ENCODE assay signal across 1 cellular context in the genomic region with DNA sequence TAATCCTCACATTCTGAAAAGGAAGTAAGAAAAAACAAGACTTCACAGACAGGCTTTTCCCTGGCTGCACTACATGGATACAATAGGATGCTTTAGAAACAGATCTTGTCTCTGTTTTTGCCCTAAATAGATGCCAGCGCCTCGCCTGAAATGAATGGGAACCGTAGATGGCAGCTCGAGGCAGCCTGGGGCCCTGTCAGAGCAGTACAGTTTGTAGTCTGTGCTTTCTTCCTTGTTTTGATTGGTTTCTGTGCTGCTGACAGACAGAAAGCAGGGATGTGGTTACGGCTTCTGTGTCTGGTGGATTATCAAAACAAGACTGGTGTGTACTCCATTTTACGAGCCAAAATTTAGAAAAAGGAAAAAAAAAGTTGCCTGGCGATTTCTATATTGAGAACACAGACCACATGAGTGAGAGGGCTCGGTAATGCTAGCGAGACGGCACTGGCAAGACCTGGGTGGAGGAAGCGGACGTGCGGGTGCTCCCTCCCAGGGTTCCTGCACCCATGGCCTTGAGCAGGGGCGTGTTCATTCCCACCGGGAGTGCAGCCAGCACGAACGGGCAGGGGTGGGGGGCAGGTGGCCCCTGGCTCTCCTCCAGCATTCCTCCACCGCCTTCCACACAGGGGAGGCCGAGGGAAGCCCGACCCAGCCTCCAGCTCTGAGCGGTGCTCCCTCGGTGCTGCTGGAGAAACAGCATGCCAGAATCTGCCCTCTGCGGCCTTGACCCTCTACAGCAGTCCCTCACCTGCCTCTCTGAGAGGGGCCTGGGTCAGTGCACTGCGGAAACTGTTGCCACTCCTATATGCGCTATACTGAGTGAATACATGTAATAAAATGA.
TF ChIP-seq lines count a peak whose summit lies in the region.

No MANE protein-coding gene starts in this region.

TF ChIP-seq in HepG2, 621 proteins besides CTCF, POLR2A, EP300 and RAD21 (continued from another document and continues in another):
- TF ChIP-seq, protein P1, sequence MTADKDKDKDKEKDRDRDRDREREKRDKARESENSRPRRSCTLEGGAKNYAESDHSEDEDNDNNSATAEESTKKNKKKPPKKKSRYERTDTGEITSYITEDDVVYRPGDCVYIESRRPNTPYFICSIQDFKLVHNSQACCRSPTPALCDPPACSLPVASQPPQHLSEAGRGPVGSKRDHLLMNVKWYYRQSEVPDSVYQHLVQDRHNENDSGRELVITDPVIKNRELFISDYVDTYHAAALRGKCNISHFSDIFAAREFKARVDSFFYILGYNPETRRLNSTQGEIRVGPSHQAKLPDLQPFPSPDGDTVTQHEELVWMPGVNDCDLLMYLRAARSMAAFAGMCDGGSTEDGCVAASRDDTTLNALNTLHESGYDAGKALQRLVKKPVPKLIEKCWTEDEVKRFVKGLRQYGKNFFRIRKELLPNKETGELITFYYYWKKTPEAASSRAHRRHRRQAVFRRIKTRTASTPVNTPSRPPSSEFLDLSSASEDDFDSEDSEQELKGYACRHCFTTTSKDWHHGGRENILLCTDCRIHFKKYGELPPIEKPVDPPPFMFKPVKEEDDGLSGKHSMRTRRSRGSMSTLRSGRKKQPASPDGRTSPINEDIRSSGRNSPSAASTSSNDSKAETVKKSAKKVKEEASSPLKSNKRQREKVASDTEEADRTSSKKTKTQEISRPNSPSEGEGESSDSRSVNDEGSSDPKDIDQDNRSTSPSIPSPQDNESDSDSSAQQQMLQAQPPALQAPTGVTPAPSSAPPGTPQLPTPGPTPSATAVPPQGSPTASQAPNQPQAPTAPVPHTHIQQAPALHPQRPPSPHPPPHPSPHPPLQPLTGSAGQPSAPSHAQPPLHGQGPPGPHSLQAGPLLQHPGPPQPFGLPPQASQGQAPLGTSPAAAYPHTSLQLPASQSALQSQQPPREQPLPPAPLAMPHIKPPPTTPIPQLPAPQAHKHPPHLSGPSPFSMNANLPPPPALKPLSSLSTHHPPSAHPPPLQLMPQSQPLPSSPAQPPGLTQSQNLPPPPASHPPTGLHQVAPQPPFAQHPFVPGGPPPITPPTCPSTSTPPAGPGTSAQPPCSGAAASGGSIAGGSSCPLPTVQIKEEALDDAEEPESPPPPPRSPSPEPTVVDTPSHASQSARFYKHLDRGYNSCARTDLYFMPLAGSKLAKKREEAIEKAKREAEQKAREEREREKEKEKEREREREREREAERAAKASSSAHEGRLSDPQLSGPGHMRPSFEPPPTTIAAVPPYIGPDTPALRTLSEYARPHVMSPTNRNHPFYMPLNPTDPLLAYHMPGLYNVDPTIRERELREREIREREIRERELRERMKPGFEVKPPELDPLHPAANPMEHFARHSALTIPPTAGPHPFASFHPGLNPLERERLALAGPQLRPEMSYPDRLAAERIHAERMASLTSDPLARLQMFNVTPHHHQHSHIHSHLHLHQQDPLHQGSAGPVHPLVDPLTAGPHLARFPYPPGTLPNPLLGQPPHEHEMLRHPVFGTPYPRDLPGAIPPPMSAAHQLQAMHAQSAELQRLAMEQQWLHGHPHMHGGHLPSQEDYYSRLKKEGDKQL (CRISPR knock-in tag; IDR thresholded peaks at IDR 0.05; ENCODE audit: low read depth): no peak
- no peak for TF ChIP-seq ZNF501 (CRISPR knock-in tag; IDR thresholded peaks at IDR 0.05)
- peak; percentile 81 for TF ChIP-seq CBX1 (IDR thresholded peaks at IDR 0.05; ENCODE audit: low read depth)
- TF ChIP-seq, protein P2, sequence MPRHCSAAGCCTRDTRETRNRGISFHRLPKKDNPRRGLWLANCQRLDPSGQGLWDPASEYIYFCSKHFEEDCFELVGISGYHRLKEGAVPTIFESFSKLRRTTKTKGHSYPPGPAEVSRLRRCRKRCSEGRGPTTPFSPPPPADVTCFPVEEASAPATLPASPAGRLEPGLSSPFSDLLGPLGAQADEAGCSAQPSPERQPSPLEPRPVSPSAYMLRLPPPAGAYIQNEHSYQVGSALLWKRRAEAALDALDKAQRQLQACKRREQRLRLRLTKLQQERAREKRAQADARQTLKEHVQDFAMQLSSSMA (CRISPR knock-in tag; IDR thresholded peaks at IDR 0.05): no peak
- TF ChIP-seq, protein P3, sequence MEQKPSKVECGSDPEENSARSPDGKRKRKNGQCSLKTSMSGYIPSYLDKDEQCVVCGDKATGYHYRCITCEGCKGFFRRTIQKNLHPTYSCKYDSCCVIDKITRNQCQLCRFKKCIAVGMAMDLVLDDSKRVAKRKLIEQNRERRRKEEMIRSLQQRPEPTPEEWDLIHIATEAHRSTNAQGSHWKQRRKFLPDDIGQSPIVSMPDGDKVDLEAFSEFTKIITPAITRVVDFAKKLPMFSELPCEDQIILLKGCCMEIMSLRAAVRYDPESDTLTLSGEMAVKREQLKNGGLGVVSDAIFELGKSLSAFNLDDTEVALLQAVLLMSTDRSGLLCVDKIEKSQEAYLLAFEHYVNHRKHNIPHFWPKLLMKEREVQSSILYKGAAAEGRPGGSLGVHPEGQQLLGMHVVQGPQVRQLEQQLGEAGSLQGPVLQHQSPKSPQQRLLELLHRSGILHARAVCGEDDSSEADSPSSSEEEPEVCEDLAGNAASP (CRISPR knock-in tag; IDR thresholded peaks at IDR 0.05; ENCODE audit: borderline replicate concordance): 0 out of 2 replicates have a peak, but pooled peaks have one; percentile 47
- TF ChIP-seq HOXA9 (CRISPR knock-in tag; IDR thresholded peaks at IDR 0.05; ENCODE audit: borderline replicate concordance): no peak
- TF ChIP-seq SRSF9 (IDR thresholded peaks at IDR 0.05; ENCODE audit: borderline replicate concordance, insufficient read depth, low read depth, low read length, poor library complexity, severe bottlenecking): no peak
- TF ChIP-seq, protein P4, sequence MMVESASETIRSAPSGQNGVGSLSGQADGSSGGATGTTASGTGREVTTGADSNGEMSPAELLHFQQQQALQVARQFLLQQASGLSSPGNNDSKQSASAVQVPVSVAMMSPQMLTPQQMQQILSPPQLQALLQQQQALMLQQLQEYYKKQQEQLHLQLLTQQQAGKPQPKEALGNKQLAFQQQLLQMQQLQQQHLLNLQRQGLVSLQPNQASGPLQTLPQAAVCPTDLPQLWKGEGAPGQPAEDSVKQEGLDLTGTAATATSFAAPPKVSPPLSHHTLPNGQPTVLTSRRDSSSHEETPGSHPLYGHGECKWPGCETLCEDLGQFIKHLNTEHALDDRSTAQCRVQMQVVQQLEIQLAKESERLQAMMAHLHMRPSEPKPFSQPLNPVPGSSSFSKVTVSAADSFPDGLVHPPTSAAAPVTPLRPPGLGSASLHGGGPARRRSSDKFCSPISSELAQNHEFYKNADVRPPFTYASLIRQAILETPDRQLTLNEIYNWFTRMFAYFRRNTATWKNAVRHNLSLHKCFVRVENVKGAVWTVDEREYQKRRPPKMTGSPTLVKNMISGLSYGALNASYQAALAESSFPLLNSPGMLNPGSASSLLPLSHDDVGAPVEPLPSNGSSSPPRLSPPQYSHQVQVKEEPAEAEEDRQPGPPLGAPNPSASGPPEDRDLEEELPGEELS (CRISPR knock-in tag; IDR thresholded peaks at IDR 0.05): peak; percentile 58
- TF ChIP-seq ZSCAN29 (CRISPR knock-in tag; conservative IDR thresholded peaks at IDR 0.05): no peak
- no peak for TF ChIP-seq ZNF570 (CRISPR knock-in tag; IDR thresholded peaks at IDR 0.05; ENCODE audit: borderline replicate concordance)
- no peak for TF ChIP-seq NPAS2 (CRISPR knock-in tag; IDR thresholded peaks at IDR 0.05; ENCODE audit: borderline replicate concordance)
- TF ChIP-seq ZNF24 (IDR thresholded peaks at IDR 0.05): no peak
- TF ChIP-seq, protein P5, sequence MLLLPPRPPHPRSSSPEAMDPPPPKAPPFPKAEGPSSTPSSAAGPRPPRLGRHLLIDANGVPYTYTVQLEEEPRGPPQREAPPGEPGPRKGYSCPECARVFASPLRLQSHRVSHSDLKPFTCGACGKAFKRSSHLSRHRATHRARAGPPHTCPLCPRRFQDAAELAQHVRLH (CRISPR knock-in tag; IDR thresholded peaks at IDR 0.05; ENCODE audit: borderline replicate concordance, low read depth): 0 out of 2 replicates have a peak, but pooled peaks have one; percentile 43
- TF ChIP-seq TGIF2 (CRISPR knock-in tag; IDR thresholded peaks at IDR 0.05): peak; percentile 30; the same call in 1 of the 2 replicates
- no peak for TF ChIP-seq ZNF274 (CRISPR knock-in tag; IDR thresholded peaks at IDR 0.05)
- no peak for TF ChIP-seq DMAP1 (CRISPR knock-in tag; IDR thresholded peaks at IDR 0.05)
- TF ChIP-seq SMARCC2 (IDR thresholded peaks at IDR 0.05): no peak
- TF ChIP-seq ZNF350 (CRISPR knock-in tag; IDR thresholded peaks at IDR 0.05; ENCODE audit: borderline replicate concordance, low read depth): no peak
- TF ChIP-seq, protein P6, sequence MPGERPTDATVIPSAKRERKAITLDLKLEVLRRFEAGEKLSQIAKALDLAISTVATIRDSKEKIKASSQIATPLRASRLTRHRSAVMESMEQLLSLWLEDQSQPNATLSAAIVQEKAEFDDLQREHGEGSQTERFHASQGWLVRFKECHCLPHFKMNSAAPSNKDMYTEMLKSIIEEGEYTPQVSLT (CRISPR knock-in tag; IDR thresholded peaks at IDR 0.05; ENCODE audit: borderline replicate concordance, low read depth): no peak
- TF ChIP-seq, protein P7, sequence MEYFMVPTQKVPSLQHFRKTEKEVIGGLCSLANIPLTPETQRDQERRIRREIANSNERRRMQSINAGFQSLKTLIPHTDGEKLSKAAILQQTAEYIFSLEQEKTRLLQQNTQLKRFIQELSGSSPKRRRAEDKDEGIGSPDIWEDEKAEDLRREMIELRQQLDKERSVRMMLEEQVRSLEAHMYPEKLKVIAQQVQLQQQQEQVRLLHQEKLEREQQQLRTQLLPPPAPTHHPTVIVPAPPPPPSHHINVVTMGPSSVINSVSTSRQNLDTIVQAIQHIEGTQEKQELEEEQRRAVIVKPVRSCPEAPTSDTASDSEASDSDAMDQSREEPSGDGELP (IDR thresholded peaks at IDR 0.05; ENCODE audit: borderline replicate concordance, low read depth): peak; percentile 54; the same call in 1 of the 2 replicates
- TF ChIP-seq TEAD2 (CRISPR knock-in tag; IDR thresholded peaks at IDR 0.05): no peak
- no peak for TF ChIP-seq ZNF674 (CRISPR knock-in tag; IDR thresholded peaks at IDR 0.05; ENCODE audit: low read depth)
- peak; percentile 27; the same call in 1 of the 2 replicates for TF ChIP-seq POLR2AphosphoS5 (IDR thresholded peaks at IDR 0.05; ENCODE audit: low read depth, low read length)
- TF ChIP-seq ZBTB8A (CRISPR knock-in tag; IDR thresholded peaks at IDR 0.05; ENCODE audit: borderline replicate concordance, low read depth): no peak
- TF ChIP-seq SP1 (IDR thresholded peaks at IDR 0.05): no peak
- TF ChIP-seq SP1 (CRISPR knock-in tag; IDR thresholded peaks at IDR 0.05): no peak
- no peak for TF ChIP-seq ZNF737 (CRISPR knock-in tag; IDR thresholded peaks at IDR 0.05; ENCODE audit: borderline replicate concordance)
- no peak for TF ChIP-seq ZNF282 (IDR thresholded peaks at IDR 0.05; ENCODE audit: partially characterized antibody)
- TF ChIP-seq CBX2 (IDR thresholded peaks at IDR 0.05; ENCODE audit: low read depth, low read length): no peak
- TF ChIP-seq CBX2 (CRISPR knock-in tag; IDR thresholded peaks at IDR 0.05; ENCODE audit: low read depth): no peak
- no peak for TF ChIP-seq ZNF879 (CRISPR knock-in tag; IDR thresholded peaks at IDR 0.05)
- peak; percentile 27 for TF ChIP-seq AGO2 (optimal IDR thresholded peaks at IDR 0.05; ENCODE audit: low read depth, low read length)
- TF ChIP-seq, protein P8, sequence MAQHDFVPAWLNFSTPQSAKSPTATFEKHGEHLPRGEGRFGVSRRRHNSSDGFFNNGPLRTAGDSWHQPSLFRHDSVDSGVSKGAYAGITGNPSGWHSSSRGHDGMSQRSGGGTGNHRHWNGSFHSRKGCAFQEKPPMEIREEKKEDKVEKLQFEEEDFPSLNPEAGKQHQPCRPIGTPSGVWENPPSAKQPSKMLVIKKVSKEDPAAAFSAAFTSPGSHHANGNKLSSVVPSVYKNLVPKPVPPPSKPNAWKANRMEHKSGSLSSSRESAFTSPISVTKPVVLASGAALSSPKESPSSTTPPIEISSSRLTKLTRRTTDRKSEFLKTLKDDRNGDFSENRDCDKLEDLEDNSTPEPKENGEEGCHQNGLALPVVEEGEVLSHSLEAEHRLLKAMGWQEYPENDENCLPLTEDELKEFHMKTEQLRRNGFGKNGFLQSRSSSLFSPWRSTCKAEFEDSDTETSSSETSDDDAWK (CRISPR knock-in tag; IDR thresholded peaks at IDR 0.05): no peak
- 0 out of 2 replicates have a peak, but pooled peaks have one; percentile 31 for TF ChIP-seq KLF12 (CRISPR knock-in tag; IDR thresholded peaks at IDR 0.05; ENCODE audit: borderline replicate concordance)
- no peak for TF ChIP-seq POLR2G (IDR thresholded peaks at IDR 0.05; ENCODE audit: low read depth, low read length)
- TF ChIP-seq, protein P9, sequence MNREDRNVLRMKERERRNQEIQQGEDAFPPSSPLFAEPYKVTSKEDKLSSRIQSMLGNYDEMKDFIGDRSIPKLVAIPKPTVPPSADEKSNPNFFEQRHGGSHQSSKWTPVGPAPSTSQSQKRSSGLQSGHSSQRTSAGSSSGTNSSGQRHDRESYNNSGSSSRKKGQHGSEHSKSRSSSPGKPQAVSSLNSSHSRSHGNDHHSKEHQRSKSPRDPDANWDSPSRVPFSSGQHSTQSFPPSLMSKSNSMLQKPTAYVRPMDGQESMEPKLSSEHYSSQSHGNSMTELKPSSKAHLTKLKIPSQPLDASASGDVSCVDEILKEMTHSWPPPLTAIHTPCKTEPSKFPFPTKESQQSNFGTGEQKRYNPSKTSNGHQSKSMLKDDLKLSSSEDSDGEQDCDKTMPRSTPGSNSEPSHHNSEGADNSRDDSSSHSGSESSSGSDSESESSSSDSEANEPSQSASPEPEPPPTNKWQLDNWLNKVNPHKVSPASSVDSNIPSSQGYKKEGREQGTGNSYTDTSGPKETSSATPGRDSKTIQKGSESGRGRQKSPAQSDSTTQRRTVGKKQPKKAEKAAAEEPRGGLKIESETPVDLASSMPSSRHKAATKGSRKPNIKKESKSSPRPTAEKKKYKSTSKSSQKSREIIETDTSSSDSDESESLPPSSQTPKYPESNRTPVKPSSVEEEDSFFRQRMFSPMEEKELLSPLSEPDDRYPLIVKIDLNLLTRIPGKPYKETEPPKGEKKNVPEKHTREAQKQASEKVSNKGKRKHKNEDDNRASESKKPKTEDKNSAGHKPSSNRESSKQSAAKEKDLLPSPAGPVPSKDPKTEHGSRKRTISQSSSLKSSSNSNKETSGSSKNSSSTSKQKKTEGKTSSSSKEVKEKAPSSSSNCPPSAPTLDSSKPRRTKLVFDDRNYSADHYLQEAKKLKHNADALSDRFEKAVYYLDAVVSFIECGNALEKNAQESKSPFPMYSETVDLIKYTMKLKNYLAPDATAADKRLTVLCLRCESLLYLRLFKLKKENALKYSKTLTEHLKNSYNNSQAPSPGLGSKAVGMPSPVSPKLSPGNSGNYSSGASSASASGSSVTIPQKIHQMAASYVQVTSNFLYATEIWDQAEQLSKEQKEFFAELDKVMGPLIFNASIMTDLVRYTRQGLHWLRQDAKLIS (CRISPR knock-in tag; IDR thresholded peaks at IDR 0.05): no peak
- no peak for TF ChIP-seq MED13 (CRISPR knock-in tag; IDR thresholded peaks at IDR 0.05)
- TF ChIP-seq, protein P10, sequence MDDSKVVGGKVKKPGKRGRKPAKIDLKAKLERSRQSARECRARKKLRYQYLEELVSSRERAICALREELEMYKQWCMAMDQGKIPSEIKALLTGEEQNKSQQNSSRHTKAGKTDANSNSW (CRISPR knock-in tag; IDR thresholded peaks at IDR 0.05; ENCODE audit: borderline replicate concordance): no peak
- no peak for TF ChIP-seq ZNF713 (CRISPR knock-in tag; IDR thresholded peaks at IDR 0.05)
- peak; percentile 53; the same call in 1 of the 2 replicates for TF ChIP-seq NR2C2 (CRISPR knock-in tag; IDR thresholded peaks at IDR 0.05; ENCODE audit: borderline replicate concordance)
